In the genomic region with DNA sequence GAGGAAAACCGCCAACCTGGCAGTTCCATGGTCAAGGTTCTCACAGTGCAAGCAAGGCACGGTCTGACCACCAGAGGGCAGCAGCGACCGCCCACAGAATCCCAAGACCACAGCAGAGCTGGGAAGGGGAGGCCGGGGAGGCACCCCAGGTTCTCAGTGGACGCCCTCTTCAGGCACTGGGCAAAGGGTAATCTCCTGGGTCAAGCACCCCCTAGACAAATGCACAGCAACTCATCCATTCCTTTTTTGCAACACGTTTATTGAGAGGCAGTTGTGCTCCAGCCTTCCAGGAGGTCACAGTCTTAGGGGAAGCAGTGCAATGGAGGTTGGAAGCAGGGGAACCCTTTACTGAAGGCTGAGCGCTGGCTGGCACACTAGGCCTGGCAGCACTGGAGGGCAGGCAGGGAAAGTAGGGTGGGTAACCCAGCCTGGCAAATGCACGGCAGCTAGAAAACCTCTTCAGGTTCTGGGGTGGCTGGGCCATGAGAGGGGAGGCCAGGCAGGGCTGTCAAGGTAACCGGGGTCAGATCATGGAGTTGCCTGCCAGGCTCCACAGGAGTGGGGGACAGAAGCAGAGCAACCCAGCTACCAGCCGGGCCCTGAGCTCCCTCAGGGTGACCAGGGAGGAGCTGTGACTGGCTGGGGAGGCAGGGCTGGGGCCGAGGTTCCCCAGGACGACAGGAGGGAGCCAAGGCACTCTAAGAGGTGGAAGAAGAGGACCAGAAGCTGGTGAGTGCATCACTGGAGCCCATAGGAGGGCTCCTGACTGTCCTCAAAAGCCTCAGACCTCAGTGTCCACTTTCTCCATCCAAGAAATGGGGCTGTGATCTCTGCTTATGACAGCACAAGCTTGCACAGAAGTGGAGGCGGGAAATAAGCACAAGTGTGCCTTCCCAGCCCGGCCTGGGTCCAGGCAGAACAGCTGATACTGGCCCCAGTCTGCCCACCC, we compare ENCODE assay signal across 8 cellular contexts. TPM values are rescaled to one million over a fixed set of nuclear protein-coding genes. Genes with fewer than 3 reads are reported as not detected.
A peak's percentile ranks its signal among the peaks of the same experiment; 100 is the strongest.
DNase-seq lines count a peak whose midpoint lies in the region; ATAC-seq, FAIRE-seq and TF ChIP-seq lines count a peak whose summit lies in the region.

No MANE protein-coding gene starts in this region.

- no peak for FAIRE-seq in small intestine (lab: Jason Lieb, UNC)

- H3K9me3 ChIP-seq in AG04450 (ENCODE audit: control insufficient read depth, insufficient read depth, low read length) = no peaks in the 10 kb centered on the region; the same call in 1 of the 2 replicates
- H3K9me3 ChIP-seq in breast epithelium = no peaks in the 10 kb centered on the region
- no peaks in the 10 kb centered on the region for H3K9me3 ChIP-seq in small intestine (ENCODE audit: control insufficient read depth, low read depth)

- H3K4me3 ChIP-seq in AG04450 (ENCODE audit: low read depth, low read length) (no peak overlapping the region), WI38 (ENCODE audit: low read depth, low read length) (peak overlapping the region; percentile 1; the same call in 1 of the 2 replicates), breast epithelium (peak overlapping the region in 2 of 3 donors; percentile 11 to 73), small intestine (ENCODE audit: low read depth in 1 of 2, low read length in 2 of 2) (peak overlapping the region in 1 of 2 donors; percentile 1)

- H3K36me3 ChIP-seq in breast epithelium (no peaks in the 10 kb centered on the region), small intestine (ENCODE audit: control insufficient read depth in 2 of 2, insufficient read depth in 2 of 2, low read length in 2 of 2) (peaks cover 2% of the 10 kb centered on the region in 2 donors)

- peak; percentile 16 for TF ChIP-seq POLR2A in GM19193 (IDR thresholded peaks at IDR 0.05; ENCODE audit: extremely low read depth, insufficient read depth, insufficient read length)
- no peak for TF ChIP-seq POLR2A in breast epithelium (IDR thresholded peaks at IDR 0.05)

- peak; percentile 96 for TF ChIP-seq CTCF in AG04450 (IDR thresholded peaks at IDR 0.05; ENCODE audit: low read depth, low read length)
- peak; percentile 84 for TF ChIP-seq CTCF in WI38 (IDR thresholded peaks at IDR 0.05; ENCODE audit: low read depth, low read length)
- peak; percentile 94 to 97 (median 97) for TF ChIP-seq CTCF in breast epithelium (IDR thresholded peaks at IDR 0.05)

- CTCF ChIA-PET in AG04450 (lab: Charles Lee) = interaction anchor here (0.5 to 7.0 kb wide), 46 partner anchors 8 to 1920 kb away, joined by 3 to 143 read pairs (median 4); partner anchors contain the start of genes HPD, PSMD9 and TMEM120B

- intact Hi-C loops in breast epithelium (cut with DNase I; ENCODE audit: low total_unique reads) = loop anchor here (1.0 to 5.0 kb wide), 2 partner anchors 17 to 227 kb away; partner anchors contain the start of gene BCL7A

- 23 to 38% (median 27%) methylated on average over 15 of the region's 15 CpGs for WGBS in small intestine, 3 donors

- H3K4me1 ChIP-seq in breast epithelium (peaks cover 14 to 38% of the 10 kb centered on the region in 2 donors), small intestine (ENCODE audit: control insufficient read depth in 2 of 2, insufficient read depth in 1 of 2, low read depth in 1 of 2, low read length in 1 of 2) (peaks cover 2 to 9% of the 10 kb centered on the region in 2 donors)

- H3K27ac ChIP-seq in AG04450 (ENCODE audit: low read depth, low read length) (peak overlapping the region; percentile 89), breast epithelium (peak overlapping the region; percentile 87 to 100), small intestine (ENCODE audit: low read depth in 1 of 2, low read length in 1 of 2) (peak overlapping the region; percentile 69 to 89)

- no peaks in the 10 kb centered on the region for H3K27me3 ChIP-seq in AG04450 (ENCODE audit: control insufficient read depth, insufficient read depth, low read length)
- H3K27me3 ChIP-seq in breast epithelium = no peaks in the 10 kb centered on the region
- no peaks in the 10 kb centered on the region for H3K27me3 ChIP-seq in small intestine (ENCODE audit: control insufficient read depth in 2 of 2, insufficient read depth in 2 of 2, low read length in 2 of 2)

- no peak for ATAC-seq in HG02938 (IDR thresholded peaks at IDR 0.05; ENCODE audit: unreplicated experiment)

- POLR2A ChIA-PET in AG04450 (lab: Yijun Ruan, JAX) = interaction anchor here (0.6 to 4.4 kb wide), 8 partner anchors 8 to 98 kb away, joined by 3 to 52 read pairs (median 6); partner anchors contain the start of gene PSMD9

- no peak for DNase-seq in AG04450 (ENCODE audit: low read depth, low spot score)
- peak; percentile 68 to 78 for DNase-seq in NCI-H1930 (lab: John Stamatoyannopoulos, UW)
- DNase-seq in breast epithelium (ENCODE audit: low spot score in 2 of 2) = peak; percentile 80 to 92
- DNase-seq in inferior parietal cortex (ENCODE audit: extremely low spot score) = peak; percentile 93
- peak; percentile 92 for DNase-seq in small intestine

RNA-seq across cellular contexts. Expression of gene RHOF, which starts 1.8 kb away (rescaled TPM):
- 5.3 TPM in 2 replicates for polyA plus RNA-seq in AG04450 (2011; rRNA removed)
- polyA minus RNA-seq in AG04450 (2011; rRNA and poly(A)+ RNA removed) = 10.3 and 14.6 TPM in 2 replicates
- 10 to 100 TPM in 2 of 3 donors, 1 to 10 TPM in 1; 5.8 to 13.1 (median 12.0) TPM for total RNA-seq in breast epithelium
- 10 to 100 TPM; 13.3 to 75.9 (median 44.5) TPM for polyA plus RNA-seq in small intestine

RNA-seq across cellular contexts. Expression of gene SETD1B, which starts 8.5 kb away (rescaled TPM):
- 1.1 and 1.6 TPM in 2 replicates for polyA plus RNA-seq in AG04450 (2011; rRNA removed)
- polyA minus RNA-seq in AG04450 (2011; rRNA and poly(A)+ RNA removed) = 3.4 and 3.5 TPM in 2 replicates
- total RNA-seq in breast epithelium = 1 to 10 TPM; 4.2 to 7.9 (median 6.1) TPM
- polyA plus RNA-seq in small intestine = 1 to 10 TPM; 3.6 to 9.4 (median 3.8) TPM
